Comparison of ENCODE assay signal across 14 cellular contexts in genomic region chr7:79091011-79091410, GRCh38.
DNase-seq lines count a peak whose midpoint lies in the region; ATAC-seq and TF ChIP-seq lines count a peak whose summit lies in the region.
"Had no signal": no experiment of that assay in that cellular context is flagged by ENCODE, and none has a peak within 500 bp of the region (broad histone marks: within the 10 kb centered on the region; RNA-seq: fewer than 3 reads in every experiment).

No MANE protein-coding gene starts in this region.

- in situ Hi-C loops in astrocyte of the spinal cord (cut with HindIII; ENCODE audit: low sequenced_read_pairs): no loop called here

- H2AFZ ChIP-seq in PC-3 (ENCODE audit: low read length): no peak overlapping the region
- H2AFZ ChIP-seq in osteoblast (ENCODE audit: low read length): peak overlapping the region; percentile 25

- no peak overlapping the region for H3K4me3 ChIP-seq in BLaER1 treated with 17β-estradiol and CSF1 and Interleukin-3, amounts not matched to agents 10 nM and 100 nM
- H3K4me3 ChIP-seq in PC-3 (ENCODE audit: low read length) (no peak overlapping the region), astrocyte of the spinal cord (ENCODE audit: low read depth, low read length) (no peak overlapping the region), osteoblast (ENCODE audit: insufficient read depth, low read length) (no peak overlapping the region)

- peak overlapping the region; percentile 8 to 73 (median 52); a peak in 20 of 22 replicates for H3K4me2 ChIP-seq in BLaER1 treated with 17β-estradiol and CSF1 and Interleukin-3, amounts not matched to agents 10 nM and 100 nM
- peak overlapping the region; percentile 33 for H3K4me2 ChIP-seq in PC-3 (ENCODE audit: low read length)
- peak overlapping the region; percentile 17 for H3K4me2 ChIP-seq in osteoblast (ENCODE audit: insufficient read depth, low read length)

- H3K27ac Mint-ChIP-seq in chondrocyte (ENCODE audit: unreplicated experiment): no peak overlapping the region
- H3K27ac Mint-ChIP-seq: CD8-positive, alpha-beta memory T cell; IgD-negative memory B cell had no signal

- H3K4me1 ChIP-seq in BLaER1 treated with 17β-estradiol and CSF1 and Interleukin-3, amounts not matched to agents 10 nM and 100 nM: peaks cover 10 to 18% (median 16%) of the 10 kb centered on the region in 10 experiments; a peak in 19 of 20 replicates
- H3K4me1 ChIP-seq in PC-3 (ENCODE audit: insufficient read depth, low read length) (peaks cover 21% of the 10 kb centered on the region), osteoblast (ENCODE audit: insufficient read depth, low read length) (peaks cover 17% of the 10 kb centered on the region)
- H3K4me1 ChIP-seq: BE2C, Caco-2 had no signal

- no peaks in the 10 kb centered on the region for H3K9me2 ChIP-seq in PC-3 (replicated peaks; ENCODE audit: low read length)

- intact Hi-C loops in PC-3 (cut with micrococcal nuclease): no loop called here

- no peak for ATAC-seq in PC-3

- no peak overlapping the region for H3K4me3 Mint-ChIP-seq in chondrocyte (ENCODE audit: unreplicated experiment)
- H3K4me3 Mint-ChIP-seq: CD8-positive, alpha-beta memory T cell had no signal

- no peak for TF ChIP-seq CTCF in PC-3 (conservative IDR thresholded peaks at IDR 0.05; ENCODE audit: low read depth, low read length)
- no peak for TF ChIP-seq CTCF in astrocyte of the spinal cord (IDR thresholded peaks at IDR 0.05; ENCODE audit: low read depth, low read length)
- no peak for TF ChIP-seq CTCF in osteoblast (IDR thresholded peaks at IDR 0.05; ENCODE audit: extremely low read depth, low read depth, low read length)
- no peak for TF ChIP-seq CTCF in chondrocyte (IDR thresholded peaks at IDR 0.05)

- CTCF ChIA-PET in PC-3 (lab: Charles Lee): no interaction called here

- H3K9ac ChIP-seq in BLaER1 treated with 17β-estradiol and CSF1 and Interleukin-3, amounts not matched to agents 10 nM and 100 nM: 0 out of 22 replicates have a peak overlapping the region, but pooled peaks of 1 of the 11 experiments have one; percentile 3
- no peak overlapping the region for H3K9ac ChIP-seq in PC-3 (ENCODE audit: low read length)

- POLR2A ChIA-PET in PC-3 (lab: Charles Lee; ENCODE audit: unreplicated experiment): no interaction called here

- peak overlapping the region in 3 of 11 experiments; percentile 13 to 70 (median 31); a peak in 5 of 22 replicates for H3K27ac ChIP-seq in BLaER1 treated with 17β-estradiol and CSF1 and Interleukin-3, amounts not matched to agents 10 nM and 100 nM
- H3K27ac ChIP-seq in PC-3 (ENCODE audit: low read length) (peak overlapping the region; percentile 42), osteoblast (ENCODE audit: low read depth, low read length) (no peak overlapping the region)

- DNase-seq in PC-3: no peak
- peak; percentile 6 for DNase-seq in astrocyte of the spinal cord (ENCODE audit: low read depth, low spot score)
- no peak for DNase-seq in osteoblast (ENCODE audit: insufficient read length, low spot score, missing footprints)
- no peak for DNase-seq in medulla oblongata (ENCODE audit: extremely low spot score)
- DNase-seq in NCI-H2081 (lab: John Stamatoyannopoulos, UW): no peak
- no peak for DNase-seq in chondrocyte (ENCODE audit: low spot score)
- DNase-seq: BE2C; Caco-2; CD8-positive, alpha-beta memory T cell; DND-41; GDM1; H7 had no signal

- peaks cover 13% of the 10 kb centered on the region for H3K9me3 Mint-ChIP-seq in chondrocyte (ENCODE audit: low read depth)

- H3K27me3 Mint-ChIP-seq in chondrocyte (ENCODE audit: low read depth): no peaks in the 10 kb centered on the region
- H3K27me3 Mint-ChIP-seq: CD8-positive, alpha-beta memory T cell; IgD-negative memory B cell had no signal

- H4K20me1 ChIP-seq in BLaER1 treated with 17β-estradiol and CSF1 and Interleukin-3, amounts not matched to agents 10 nM and 100 nM: no peaks in the 10 kb centered on the region
- H4K20me1 ChIP-seq in PC-3 (ENCODE audit: low read length) (no peaks in the 10 kb centered on the region), osteoblast (ENCODE audit: insufficient read depth, low read length) (no peaks in the 10 kb centered on the region)

- H3F3A ChIP-seq in PC-3 (ENCODE audit: low read length, unreplicated experiment): no peaks in the 10 kb centered on the region

- no TSS peak for BruUV-seq in PC-3 (replicated peaks; lab: Mats Ljungman, UMichigan)

- peaks cover 0 to 33% (median 14%) of the 10 kb centered on the region in 11 experiments; a peak in 17 of 22 replicates for H3K9me3 ChIP-seq in BLaER1 treated with 17β-estradiol and CSF1 and Interleukin-3, amounts not matched to agents 10 nM and 100 nM (replicated peaks in 1 of 11)
- no peaks in the 10 kb centered on the region for H3K9me3 ChIP-seq in PC-3 (ENCODE audit: low read length)
- no peaks in the 10 kb centered on the region for H3K9me3 ChIP-seq in osteoblast (ENCODE audit: low read depth, low read length)
- H3K9me3 ChIP-seq: BE2C, Caco-2 had no signal

- no peaks in the 10 kb centered on the region for H3K36me3 Mint-ChIP-seq in chondrocyte (ENCODE audit: low read depth)
- H3K36me3 Mint-ChIP-seq: CD8-positive, alpha-beta memory T cell; IgD-negative memory B cell had no signal

- H3K36me3 ChIP-seq in BLaER1 treated with 17β-estradiol and CSF1 and Interleukin-3, amounts not matched to agents 10 nM and 100 nM: no peaks in the 10 kb centered on the region
- H3K36me3 ChIP-seq in PC-3 (ENCODE audit: low read depth, low read length): no peaks in the 10 kb centered on the region
- H3K36me3 ChIP-seq in osteoblast (ENCODE audit: insufficient read depth, low read length): no peaks in the 10 kb centered on the region
- H3K36me3 ChIP-seq: BE2C had no signal

- H3K4me1 Mint-ChIP-seq in chondrocyte (ENCODE audit: low read depth): no peaks in the 10 kb centered on the region
- H3K4me1 Mint-ChIP-seq: CD8-positive, alpha-beta memory T cell; IgD-negative memory B cell had no signal

- no peaks in the 10 kb centered on the region for H3K79me2 ChIP-seq in PC-3 (ENCODE audit: low read length)
- no peaks in the 10 kb centered on the region for H3K79me2 ChIP-seq in osteoblast (ENCODE audit: insufficient read depth, low read length)

- H3K27me3 ChIP-seq in BLaER1 treated with 17β-estradiol and CSF1 and Interleukin-3, amounts not matched to agents 10 nM and 100 nM: peaks cover 0 to 79% (median 0%) of the 10 kb centered on the region in 11 experiments; a peak in 7 of 22 replicates
- H3K27me3 ChIP-seq in PC-3 (ENCODE audit: low read length) (no peaks in the 10 kb centered on the region), osteoblast (ENCODE audit: insufficient read depth, low read length) (no peaks in the 10 kb centered on the region)
- H3K27me3 ChIP-seq: BE2C had no signal
